ENCODE assay signal across 8 cellular contexts in the genomic region with DNA sequence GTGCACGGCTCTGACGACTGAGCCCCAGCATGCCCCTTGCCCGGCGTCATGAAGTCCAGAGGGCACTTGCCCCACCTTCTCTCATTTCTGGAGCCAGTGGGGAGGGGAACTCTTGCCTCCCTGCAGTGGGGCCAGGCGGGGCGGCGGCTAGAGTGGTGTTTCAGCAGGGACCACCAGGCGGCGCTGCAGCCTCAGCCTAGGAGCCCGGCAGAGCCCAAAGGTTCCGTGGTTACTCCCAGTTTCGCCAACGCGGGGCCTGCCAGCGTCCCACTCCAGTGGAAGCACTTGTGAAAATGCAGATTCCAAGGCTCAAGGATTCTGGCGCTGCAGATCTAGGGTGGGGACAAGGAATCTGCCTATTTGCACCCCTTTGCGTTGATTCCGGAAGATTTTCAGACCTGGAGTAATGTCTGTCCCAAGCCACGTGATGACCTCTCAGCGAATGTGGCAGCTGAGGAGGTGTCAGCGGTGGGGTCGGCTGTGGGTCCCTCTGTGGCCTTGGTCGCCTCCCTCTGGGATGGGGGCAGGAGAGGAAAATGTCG. TPM values are rescaled to one million over a fixed set of nuclear protein-coding genes. Genes with fewer than 3 reads are reported as not detected.
DNase-seq lines count a peak whose midpoint lies in the region; ATAC-seq and TF ChIP-seq lines count a peak whose summit lies in the region.

No MANE protein-coding gene starts in this region.

- CTCF ChIA-PET in IMR-90 (lab: Yijun Ruan, JAX) (interaction anchor here (0.7 to 1.3 kb wide), 3 partner anchors 10 to 64 kb away, joined by 3 read pairs; no protein-coding TSS in a partner anchor), RWPE1 (lab: Yijun Ruan, JAX) (interaction anchor here (0.5 to 1.8 kb wide), 12 partner anchors 9 to 484 kb away, joined by 3 to 12 read pairs (median 4); no protein-coding TSS in a partner anchor)
- CTCF ChIA-PET in activated naive CD4-positive, alpha-beta T cell treated with anti-CD3 and anti-CD28 coated beads for 36 hours (lab: Charles Lee), result interaction anchor here (0.7 to 21.7 kb wide), 18 partner anchors 9 to 290 kb away, joined by 3 to 366 read pairs (median 4); no protein-coding TSS in a partner anchor

- H3K4me2 ChIP-seq in IMR-90 (ENCODE audit: low read depth, low read length), result no peak overlapping the region

- POLR2A ChIA-PET in IMR-90 (lab: Charles Lee; ENCODE audit: unreplicated experiment) (no interaction called here), RWPE1 (lab: Yijun Ruan, JAX; ENCODE audit: low non-redundant PET) (no interaction called here)

- H3K36me3 ChIP-seq in IMR-90 (ENCODE audit: control insufficient read depth, insufficient read depth, low read length), result peaks cover 4% of the 10 kb centered on the region; the same call in 1 of the 2 replicates

- no peak overlapping the region for H2BK20ac ChIP-seq in IMR-90 (ENCODE audit: low read depth, low read length)

- no TSS peak for BruUV-seq in IMR-90 (replicated peaks; lab: Mats Ljungman, UMichigan)

- no peak overlapping the region for H3K9ac ChIP-seq in IMR-90 (ENCODE audit: low read depth, low read length)

- no peaks in the 10 kb centered on the region for H3K9me3 ChIP-seq in IMR-90 (ENCODE audit: control insufficient read depth, insufficient read depth, low read length)

- H3K4me1 Mint-ChIP-seq in activated naive CD4-positive, alpha-beta T cell treated with anti-CD3 and anti-CD28 coated beads for 36 hours (ENCODE audit: low read depth), result peaks cover 39% of the 10 kb centered on the region

- H3K9me3 Mint-ChIP-seq in activated naive CD4-positive, alpha-beta T cell treated with anti-CD3 and anti-CD28 coated beads for 36 hours, result no peaks in the 10 kb centered on the region

- no peaks in the 10 kb centered on the region for H3K27me3 ChIP-seq in IMR-90 (ENCODE audit: control insufficient read depth, insufficient read depth, low read length)

- 0 out of 2 replicates have a peak, but pooled peaks cover 3% of the 10 kb centered on the region for H4K20me1 ChIP-seq in IMR-90 (ENCODE audit: insufficient read depth, low read length)

- ATAC-seq in IMR-90 (ENCODE audit: low read depth), result peak; percentile 88
- ATAC-seq in omental fat pad (ENCODE audit: low FRiP score), result peak; percentile 73
- no peak for ATAC-seq in GM18505 (IDR thresholded peaks at IDR 0.05; ENCODE audit: unreplicated experiment)
- ATAC-seq in GM21619 (IDR thresholded peaks at IDR 0.05; ENCODE audit: unreplicated experiment), result no peak

- TF ChIP-seq CTCF in IMR-90 (conservative IDR thresholded peaks at IDR 0.05; ENCODE audit: low read depth, low read length) (peak; percentile 90), RWPE1 (conservative IDR thresholded peaks at IDR 0.05; ENCODE audit: low read depth) (peak; percentile 93), omental fat pad (IDR thresholded peaks at IDR 0.05) (peak in 1 of 3 donors; percentile 98)

- TF ChIP-seq RAD21 in IMR-90 (IDR thresholded peaks at IDR 0.05; ENCODE audit: low read length), result peak; percentile 97

- 3% methylated on average over 9 of the region's 24 CpGs; no CpG with 5 or more reads in 1 of the 2 experiments for WGBS in IMR-90 (ENCODE audit: extremely low coverage in 2 of 2, insufficient read length in 1 of 2), 2 experiments

- H2BK120ac ChIP-seq in IMR-90 (ENCODE audit: low read depth, low read length), result no peak overlapping the region

- TF ChIP-seq POLR2A in IMR-90 (IDR thresholded peaks at IDR 0.05; ENCODE audit: low read depth, low read length), result no peak
- TF ChIP-seq POLR2A in GM18505 (IDR thresholded peaks at IDR 0.05; ENCODE audit: borderline replicate concordance, extremely low read depth, insufficient read depth, insufficient read length), result no peak

- no peak overlapping the region for H3K56ac ChIP-seq in IMR-90 (ENCODE audit: extremely low read depth, insufficient read depth, low read length)

- H3K4me1 ChIP-seq in IMR-90 (ENCODE audit: control insufficient read depth, insufficient read depth, low read length), result no peaks in the 10 kb centered on the region; the same call in 1 of the 2 replicates

- H3K4ac ChIP-seq in IMR-90 (ENCODE audit: low read depth, low read length), result no peak overlapping the region

- no peak overlapping the region for H3K23ac ChIP-seq in IMR-90 (ENCODE audit: low read depth, low read length)

- H2BK5ac ChIP-seq in IMR-90 (ENCODE audit: low read depth, low read length, poor library complexity, severe bottlenecking), result no peak overlapping the region

- H3K36me3 Mint-ChIP-seq in activated naive CD4-positive, alpha-beta T cell treated with anti-CD3 and anti-CD28 coated beads for 36 hours (ENCODE audit: low read depth), result peaks cover 24% of the 10 kb centered on the region

- no peak overlapping the region for H4K91ac ChIP-seq in IMR-90 (ENCODE audit: insufficient read depth, low read depth, low read length)

- no peak overlapping the region for H3K18ac ChIP-seq in IMR-90 (ENCODE audit: low read depth, low read length)

- DNase-seq in GDM1 (lab: John Stamatoyannopoulos, UW) (peak; percentile 15), IMR-90 (peak; percentile 41), RWPE1 (ENCODE audit: low spot score) (peak; percentile 74), glomerular visceral epithelial cell (ENCODE audit: extremely low spot score) (peak; percentile 70), omental fat pad (ENCODE audit: low spot score) (peak; percentile 69)
- peak; percentile 68 for DNase-seq in activated naive CD4-positive, alpha-beta T cell treated with anti-CD3 and anti-CD28 coated beads for 36 hours

- H3K14ac ChIP-seq in IMR-90 (replicated peaks; ENCODE audit: low read depth, low read length), result no peak overlapping the region

- dilution Hi-C loops in IMR-90 (cut with HindIII; ENCODE audit: low sequenced_read_pairs, unreplicated experiment), result no loop called here

- H3K79me1 ChIP-seq in IMR-90 (ENCODE audit: low read depth in 1 of 2, low read length in 2 of 2), result no peaks in the 10 kb centered on the region

- no peak overlapping the region for H4K5ac ChIP-seq in IMR-90 (ENCODE audit: low read depth, low read length)

- no peak overlapping the region for H4K8ac ChIP-seq in IMR-90 (ENCODE audit: low read depth in 2 of 2, low read length in 2 of 2)

- H3K27me3 Mint-ChIP-seq in activated naive CD4-positive, alpha-beta T cell treated with anti-CD3 and anti-CD28 coated beads for 36 hours (ENCODE audit: low read depth), result no peaks in the 10 kb centered on the region

- H2AK9ac ChIP-seq in IMR-90 (replicated peaks; ENCODE audit: low read depth, low read length, poor library complexity), result peak overlapping the region; percentile 83

- H3K4me3 ChIP-seq in IMR-90 (ENCODE audit: insufficient read depth, low read depth, low read length), result no peak overlapping the region

- H2BK15ac ChIP-seq in IMR-90 (ENCODE audit: low read depth, low read length), result no peak overlapping the region

- in situ Hi-C loops in IMR-90 (cut with MboI; ENCODE audit: low sequenced_read_pairs), result loop anchor here (5.0 kb wide), 1 partner anchor 271 kb away; no protein-coding TSS in a partner anchor

- H2AFZ ChIP-seq in IMR-90 (replicated peaks; ENCODE audit: low read length, poor library complexity), result peak overlapping the region; percentile 79

- H3K27ac ChIP-seq in IMR-90 (ENCODE audit: insufficient read depth, low read length) (no peak overlapping the region), RWPE1 (no peak overlapping the region)

- H2AK5ac ChIP-seq in IMR-90 (ENCODE audit: low read depth, low read length), result no peak overlapping the region

- H3K9me1 ChIP-seq in IMR-90 (ENCODE audit: insufficient read depth, low read length), result no peaks in the 10 kb centered on the region

- no peak overlapping the region for H3K4me3 Mint-ChIP-seq in activated naive CD4-positive, alpha-beta T cell treated with anti-CD3 and anti-CD28 coated beads for 36 hours

- intact Hi-C loops in IMR-90 (cut with micrococcal nuclease), result loop anchor here (1.0 to 5.0 kb wide), 4 partner anchors 106 to 481 kb away; no protein-coding TSS in a partner anchor
- intact Hi-C loops in activated naive CD4-positive, alpha-beta T cell treated with anti-CD3 and anti-CD28 coated beads for 36 hours (cut with micrococcal nuclease), result loop anchor here (1.0 to 10.0 kb wide), 5 partner anchors 154 to 484 kb away; no protein-coding TSS in a partner anchor

- no peak overlapping the region for H3K27ac Mint-ChIP-seq in activated naive CD4-positive, alpha-beta T cell treated with anti-CD3 and anti-CD28 coated beads for 36 hours

TF ChIP-seq in IMR-90, 13 proteins besides CTCF, POLR2A, EP300 and RAD21:
- TF ChIP-seq MXI1 (IDR thresholded peaks at IDR 0.05; ENCODE audit: borderline replicate concordance, low read depth, low read length), result 0 out of 2 replicates have a peak, but pooled peaks have one; percentile 15
- no peak for TF ChIP-seq FOS (IDR thresholded peaks at IDR 0.05; ENCODE audit: low read depth, low read length)
- no peak for TF ChIP-seq CHD1 (IDR thresholded peaks at IDR 0.05; ENCODE audit: low read depth, low read length)
- no peak for TF ChIP-seq MAFK (IDR thresholded peaks at IDR 0.05; ENCODE audit: low read depth, low read length)
- peak; percentile 27; the same call in 1 of the 2 replicates for TF ChIP-seq MAZ (IDR thresholded peaks at IDR 0.05; ENCODE audit: borderline replicate concordance, low read depth, low read length)
- no peak for TF ChIP-seq ELK1 (IDR thresholded peaks at IDR 0.05; ENCODE audit: borderline replicate concordance, low read depth, low read length)
- peak; percentile 96 for TF ChIP-seq SMC3 (IDR thresholded peaks at IDR 0.05; ENCODE audit: low read depth, low read length)

RNA-seq across cellular contexts. Expression of gene CD82, which starts 55.7 kb away (rescaled TPM):
- total RNA-seq in IMR-90 (2012; rRNA removed), result 18.9 and 32.8 TPM in 2 replicates
- polyA plus RNA-seq in IMR-90 (2012; rRNA removed), result 46.1 and 49.4 TPM in 2 replicates
- polyA plus RNA-seq in IMR-90 (2012; cell fraction: cytosol; rRNA removed), result 45.9 and 112 TPM in 2 replicates
- polyA plus RNA-seq in IMR-90 (2012; cell fraction: nucleus; rRNA removed; ENCODE audit: low replicate concordance), result 14.7 and 27.3 TPM in 2 replicates
- 100 to 1,000 TPM; 140 to 141 TPM for total RNA-seq in activated naive CD4-positive, alpha-beta T cell treated with anti-CD3 and anti-CD28 coated beads for 36 hours
- total RNA-seq in omental fat pad, result 10 to 100 TPM in 3 of 4 donors, 1 to 10 TPM in 1; 8.9 to 30.6 (median 20.3) TPM

Comparison
In these comparisons a context has a peak if more than half of its experiments do, and no peak if none do; other contexts are left out.
1. DNase-seq: peak in every context shown above with its lines; median percentile 74 in RWPE1; 70 in glomerular visceral epithelial cell; 69 in omental fat pad; 68 in activated naive CD4-positive, alpha-beta T cell treated with anti-CD3 and anti-CD28 coated beads for 36 hours; 41 in IMR-90; 15 in GDM1.
2. ATAC-seq: peak in IMR-90 (single experiment) and omental fat pad (single experiment); none in GM18505 (single experiment) and GM21619 (single experiment).